Comparison of ENCODE assay signal across 17 cellular contexts in genomic region chr9:15641301-15641700, GRCh38.
A peak's percentile ranks its signal among the peaks of the same experiment; 100 is the strongest.
DNase-seq lines count a peak whose midpoint lies in the region; ATAC-seq, FAIRE-seq and TF ChIP-seq lines count a peak whose summit lies in the region.
"Had no signal": no experiment of that assay in that cellular context is flagged by ENCODE, and none has a peak within 500 bp of the region (broad histone marks: within the 10 kb centered on the region; RNA-seq: fewer than 3 reads in every experiment).

No MANE protein-coding gene starts in this region.

- H3K23me2 ChIP-seq in H1 (ENCODE audit: low read depth, low read length) = no peaks in the 10 kb centered on the region

- intact Hi-C loops in CD4-positive, alpha-beta T cell (cut with DNase I, micrococcal nuclease) = no loop called here

- H3K23ac ChIP-seq in H1 (ENCODE audit: insufficient read length) = no peak overlapping the region

- H3K36me3 Mint-ChIP-seq in CD4-positive, alpha-beta T cell (ENCODE audit: low read depth) = no peaks in the 10 kb centered on the region
- H3K36me3 Mint-ChIP-seq: CD8-positive, alpha-beta T cell had no signal

- no peak overlapping the region for H2BK12ac ChIP-seq in H1 (ENCODE audit: low read depth, low read length)

- no peak overlapping the region for H3K14ac ChIP-seq in H1 (ENCODE audit: insufficient read length)

- H3K9ac ChIP-seq in H1 (replicated peaks in 1 of 4; ENCODE audit: extremely low read depth in 1 of 4, low read depth in 3 of 4, low read length in 3 of 4) = no peak overlapping the region

- no peak overlapping the region for H2BK5ac ChIP-seq in H1 (ENCODE audit: low read depth, low read length)

- TF ChIP-seq POLR2A in H1 (IDR thresholded peaks at IDR 0.05; ENCODE audit: control extremely low read depth in 1 of 2, low read depth in 2 of 2, low read length in 2 of 2) (no peak), gastroesophageal sphincter (IDR thresholded peaks at IDR 0.05) (no peak)

- no peaks in the 10 kb centered on the region for H3K79me2 ChIP-seq in H1 (ENCODE audit: control insufficient read depth in 1 of 2, insufficient read depth in 2 of 2, low read length in 2 of 2)

- no peak for TF ChIP-seq CTCF in AG10803 (conservative IDR thresholded peaks at IDR 0.05; ENCODE audit: low read length)
- TF ChIP-seq CTCF in H1 (IDR thresholded peaks at IDR 0.05; ENCODE audit: control extremely low read depth in 1 of 3, insufficient read depth in 1 of 3, low read depth in 1 of 3, low read length in 3 of 3) = no peak
- no peak for TF ChIP-seq CTCF in gastroesophageal sphincter (IDR thresholded peaks at IDR 0.05)
- TF ChIP-seq CTCF in foreskin keratinocyte (conservative IDR thresholded peaks at IDR 0.05) = no peak
- no peak for TF ChIP-seq CTCF in CD4-positive, alpha-beta T cell (IDR thresholded peaks at IDR 0.05)

- H4K20me1 ChIP-seq in H1 (replicated peaks in 1 of 2; ENCODE audit: control insufficient read depth in 1 of 2, insufficient read depth in 2 of 2, low read length in 2 of 2) = no peaks in the 10 kb centered on the region

- H3K79me1 ChIP-seq in H1 (ENCODE audit: low read depth, low read length) = no peaks in the 10 kb centered on the region

- H3K27me3 Mint-ChIP-seq in CD4-positive, alpha-beta T cell = no peaks in the 10 kb centered on the region

- no peak for TF ChIP-seq RAD21 in H1 (IDR thresholded peaks at IDR 0.05 in 1 of 2, conservative IDR thresholded peaks at IDR 0.05 in 1 of 2; ENCODE audit: low read depth in 2 of 2, low read length in 2 of 2)

- H2AFZ ChIP-seq in H1 (ENCODE audit: low read length) = no peak overlapping the region

- peak; percentile 52 for FAIRE-seq in H1 (lab: Jason Lieb, UNC)
- FAIRE-seq: D721Med, H54, K562 had no signal

- no peak overlapping the region for H2BK20ac ChIP-seq in H1 (ENCODE audit: low read length)

- no peak overlapping the region for H3K4me3 Mint-ChIP-seq in CD4-positive, alpha-beta T cell
- H3K4me3 Mint-ChIP-seq: CD8-positive, alpha-beta T cell had no signal

- H4K5ac ChIP-seq in H1 (ENCODE audit: insufficient read length, low read depth, low read length) = no peak overlapping the region

- H3K4me2 ChIP-seq in H1 (ENCODE audit: insufficient read depth in 1 of 2, low read depth in 2 of 2, low read length in 2 of 2) = no peak overlapping the region

- CTCF ChIA-PET in H1 (lab: Charles Lee; ENCODE audit: partially characterized antibody) = interaction anchor here (0.6 to 1.8 kb wide), 11 partner anchors 13 to 254 kb away, joined by 3 to 12 read pairs (median 4); no protein-coding TSS in a partner anchor
- CTCF ChIA-PET in CD4-positive, alpha-beta T cell (lab: Charles Lee) = no interaction called here

- H2BK15ac ChIP-seq in H1 (ENCODE audit: low read length) = no peak overlapping the region

- peak; percentile 27 for DNase-seq in AG10803 (ENCODE audit: low read depth)
- DNase-seq in H1 (ENCODE audit: low read depth in 1 of 2, low spot score in 2 of 2) = no peak
- DNase-seq in fibroblast of peridontal ligament (ENCODE audit: extremely low read depth) = peak; percentile 54
- no peak for DNase-seq in foreskin keratinocyte
- DNase-seq in CD4-positive, alpha-beta T cell = no peak
- DNase-seq: CD8-positive, alpha-beta T cell; COR-L47; HCEC 1CT; IMR-90 had no signal

- H2AK5ac ChIP-seq in H1 (ENCODE audit: low read depth, low read length) = no peak overlapping the region

- no peaks in the 10 kb centered on the region; a peak in 1 of 7 replicates for H3K4me1 ChIP-seq in H1 (replicated peaks in 1 of 4; ENCODE audit: control insufficient read depth in 3 of 4, insufficient read depth in 4 of 4, low read length in 3 of 4)
- H3K4me1 ChIP-seq in gastroesophageal sphincter = no peaks in the 10 kb centered on the region
- H3K4me1 ChIP-seq in foreskin keratinocyte = no peaks in the 10 kb centered on the region

- H3K4me3 ChIP-seq in AG10803 (ENCODE audit: low read length) = no peak overlapping the region
- H3K4me3 ChIP-seq in H1 (ENCODE audit: extremely low read depth in 1 of 4, insufficient read depth in 2 of 4, low read depth in 3 of 4, low read length in 4 of 4) = no peak overlapping the region
- no peak overlapping the region for H3K4me3 ChIP-seq in gastroesophageal sphincter
- H3K4me3 ChIP-seq: K562 had no signal

- no peak overlapping the region for H3K18ac ChIP-seq in H1 (ENCODE audit: extremely low read depth, low read length)

- no peak overlapping the region for H3K56ac ChIP-seq in H1 (replicated peaks; ENCODE audit: insufficient read length, low read depth, low read length)

- H3K4ac ChIP-seq in H1 (replicated peaks; ENCODE audit: insufficient read length, low read depth, low read length) = no peak overlapping the region

- peaks cover 8 to 13% of the 10 kb centered on the region in 2 experiments for H3K9me3 ChIP-seq in H1 (ENCODE audit: insufficient read depth in 2 of 2, low read depth in 1 of 2, low read length in 1 of 2)
- peaks cover 0 to 5% (median 0%) of the 10 kb centered on the region in 3 donors for H3K9me3 ChIP-seq in gastroesophageal sphincter
- H3K9me3 ChIP-seq in CD4-positive, alpha-beta T cell (ENCODE audit: control insufficient read depth, low read length) = no peaks in the 10 kb centered on the region

- POLR2A ChIA-PET in H1 (lab: Charles Lee; ENCODE audit: partially characterized antibody) = interaction anchor here (0.9 kb wide), 1 partner anchor 179 kb away, joined by 4 read pairs; no protein-coding TSS in a partner anchor
- POLR2A ChIA-PET in CD4-positive, alpha-beta T cell (lab: Charles Lee) = no interaction called here

- ATAC-seq in GM18511 (IDR thresholded peaks at IDR 0.05; ENCODE audit: unreplicated experiment) (peak; percentile 22), gastroesophageal sphincter (no peak), foreskin keratinocyte (no peak), GM21723 (IDR thresholded peaks at IDR 0.05; ENCODE audit: unreplicated experiment) (no peak)
- no peak for ATAC-seq in CD4-positive, alpha-beta T cell (ENCODE audit: poor library complexity)
- ATAC-seq: CD8-positive, alpha-beta T cell; K562 had no signal

- H2BK120ac ChIP-seq in H1 (replicated peaks; ENCODE audit: low read depth, low read length) = no peak overlapping the region

- no peak overlapping the region for H4K8ac ChIP-seq in H1 (ENCODE audit: extremely low read depth, insufficient read depth, low read length)

- peaks cover 2% of the 10 kb centered on the region for H3K9me3 Mint-ChIP-seq in CD4-positive, alpha-beta T cell

- no peak overlapping the region for H3K27ac Mint-ChIP-seq in CD4-positive, alpha-beta T cell
- H3K27ac Mint-ChIP-seq: CD8-positive, alpha-beta T cell had no signal

- H3K27me3 ChIP-seq in H1 (replicated peaks in 1 of 4; ENCODE audit: control insufficient read depth in 3 of 4, extremely low read depth in 1 of 4, insufficient read depth in 3 of 4, low read length in 3 of 4) = no peaks in the 10 kb centered on the region
- no peaks in the 10 kb centered on the region for H3K27me3 ChIP-seq in gastroesophageal sphincter
- H3K27me3 ChIP-seq in foreskin keratinocyte = no peaks in the 10 kb centered on the region
- H3K27me3 ChIP-seq in CD4-positive, alpha-beta T cell (ENCODE audit: control insufficient read depth, insufficient read depth, low read length) = no peaks in the 10 kb centered on the region

- no peak overlapping the region for H4K91ac ChIP-seq in H1 (replicated peaks; ENCODE audit: insufficient read length, low read length)

- H3K4me1 Mint-ChIP-seq in CD4-positive, alpha-beta T cell (ENCODE audit: low read depth) = no peaks in the 10 kb centered on the region

- H3K36me3 ChIP-seq in H1 (ENCODE audit: control insufficient read depth in 2 of 4, insufficient read depth in 4 of 4, low read length in 3 of 4) (no peaks in the 10 kb centered on the region; a peak in 1 of 8 replicates), gastroesophageal sphincter (no peaks in the 10 kb centered on the region)

- TF ChIP-seq EP300 in H1 (IDR thresholded peaks at IDR 0.05; ENCODE audit: borderline replicate concordance in 1 of 2, low read depth in 2 of 2, low read length in 2 of 2) (no peak), gastroesophageal sphincter (IDR thresholded peaks at IDR 0.05) (no peak)

- no peak overlapping the region for H3K27ac ChIP-seq in H1 (ENCODE audit: low read depth, low read length)
- no peak overlapping the region for H3K27ac ChIP-seq in gastroesophageal sphincter
- H3K27ac ChIP-seq in foreskin keratinocyte = no peak overlapping the region
- H3K27ac ChIP-seq in CD4-positive, alpha-beta T cell (ENCODE audit: low read depth, low read length) = no peak overlapping the region
- H3K27ac ChIP-seq: C4-2B, HL-60 had no signal

- WGBS in H1 (ENCODE audit: extremely low coverage in 1 of 2, insufficient coverage in 1 of 2, insufficient read length in 1 of 2, insufficient replicate concordance in 2 of 2, low coverage in 1 of 2, low lambda C conversion rate in 2 of 2, missing lambda C conversion rate in 1 of 2), 2 experiments = 71% methylated on average over 1 of the region's 1 CpG; no CpG with 5 or more reads in 1 of the 2 experiments
- 71 to 92% methylated on average over 1 of the region's 1 CpG for WGBS in gastroesophageal sphincter (ENCODE audit: low coverage in 1 of 2), 2 donors

TF ChIP-seq in H1, 55 proteins besides CTCF, POLR2A, EP300 and RAD21:
- TF ChIP-seq HDAC2 (IDR thresholded peaks at IDR 0.05; ENCODE audit: borderline replicate concordance in 1 of 2, low read depth in 2 of 2, low read length in 2 of 2) = no peak
- TF ChIP-seq SIN3A (conservative IDR thresholded peaks at IDR 0.05 in 1 of 2, IDR thresholded peaks at IDR 0.05 in 1 of 2; ENCODE audit: low read depth in 1 of 2, low read length in 2 of 2) = no peak
- no peak for TF ChIP-seq NRF1 (IDR thresholded peaks at IDR 0.05; ENCODE audit: low read depth, low read length)
- TF ChIP-seq CHD1 (IDR thresholded peaks at IDR 0.05; ENCODE audit: low read depth, low read length) = no peak
- TF ChIP-seq CHD2 (IDR thresholded peaks at IDR 0.05; ENCODE audit: low read length) = no peak
- no peak for TF ChIP-seq KDM5A (IDR thresholded peaks at IDR 0.05; ENCODE audit: low read length)
- TF ChIP-seq SUZ12 (IDR thresholded peaks at IDR 0.05; ENCODE audit: low read length) = no peak

Comparison
In these comparisons a context has a peak if more than half of its experiments do, and no peak if none do; other contexts are left out.
1. DNase-seq: peak in AG10803 (single experiment) and fibroblast of peridontal ligament (single experiment); none in H1 (0 of 2), foreskin keratinocyte (0 of 2) and CD4-positive, alpha-beta T cell (0 of 10).